ENCODE assay signal across 8 cellular contexts in genomic region chr2:171999125-171999524, GRCh38. TPM values are rescaled to one million over a fixed set of nuclear protein-coding genes. Genes with fewer than 3 reads are reported as not detected.
DNase-seq lines count a peak whose midpoint lies in the region; ATAC-seq and TF ChIP-seq lines count a peak whose summit lies in the region.

No MANE protein-coding gene starts in this region.

- H3K79me2 ChIP-seq in parathyroid adenoma: no peaks in the 10 kb centered on the region

- peak; percentile 42 for DNase-seq in NCI-H82 (lab: John Stamatoyannopoulos, UW)
- no peak for DNase-seq in NCI-H82 treated with DMSO at 0.1 percent for 48 hours (lab: John Stamatoyannopoulos, UW; ENCODE audit: unreplicated experiment)
- DNase-seq in Panc1 (ENCODE audit: low read depth, low spot score): no peak
- DNase-seq in epithelial cell of proximal tubule (ENCODE audit: low read depth): no peak
- DNase-seq in stimulated activated CD4-positive, alpha-beta T cell treated with anti-CD3 and anti-CD28 coated beads, Interleukin-4, amount 100 ng/mL, for 1 hour: no peak
- DNase-seq in iPS-NIHi7 (ENCODE audit: extremely low spot score): no peak

- no peaks in the 10 kb centered on the region for H3K9me3 ChIP-seq in Panc1 (ENCODE audit: control insufficient read depth, insufficient read depth, low read depth, low read length)
- no peaks in the 10 kb centered on the region for H3K9me3 ChIP-seq in parathyroid adenoma (ENCODE audit: control insufficient read depth, low read length)

- H3K27ac ChIP-seq in Panc1 (ENCODE audit: low read length) (peak overlapping the region; percentile 75), parathyroid adenoma (no peak overlapping the region)

- POLR2A ChIA-PET in Panc1 (lab: Charles Lee): interaction anchor here (0.6 kb wide), 1 partner anchor 12 kb away, joined by 5 read pairs; no protein-coding TSS in a partner anchor

- CTCF ChIA-PET in Panc1 (lab: Charles Lee): no interaction called here

- TF ChIP-seq CTCF in Panc1 (IDR thresholded peaks at IDR 0.05): no peak
- no peak for TF ChIP-seq CTCF in epithelial cell of proximal tubule (conservative IDR thresholded peaks at IDR 0.05; ENCODE audit: low read depth, low read length)
- no peak for TF ChIP-seq CTCF in parathyroid adenoma (IDR thresholded peaks at IDR 0.05)

- in situ Hi-C loops in Panc1 (cut with HindIII; ENCODE audit: low pct_unique_long_range_greater_than_20kb, low sequenced_read_pairs): no loop called here

- peaks cover 7% of the 10 kb centered on the region for H3K4me1 ChIP-seq in Panc1 (ENCODE audit: control insufficient read depth, insufficient read depth, low read length)
- no peaks in the 10 kb centered on the region for H3K4me1 ChIP-seq in parathyroid adenoma

- H2AFZ ChIP-seq in parathyroid adenoma: peak overlapping the region; percentile 98

- H3K9ac ChIP-seq in parathyroid adenoma: no peak overlapping the region

- H3K27me3 ChIP-seq in Panc1 (ENCODE audit: control insufficient read depth, insufficient read depth, low read length): no peaks in the 10 kb centered on the region
- no peaks in the 10 kb centered on the region for H3K27me3 ChIP-seq in parathyroid adenoma (ENCODE audit: control insufficient read depth, insufficient read depth, low read length)

- intact Hi-C loops in Panc1 (cut with micrococcal nuclease; ENCODE audit: unreplicated experiment): loop anchor here (10.0 kb wide), 1 partner anchor 106 kb away; the partner anchor contains the start of gene DLX2

- H3K4me3 ChIP-seq in Panc1 (ENCODE audit: low read depth in 2 of 2, low read length in 2 of 2) (peak overlapping the region; percentile 82 to 97), epithelial cell of proximal tubule (ENCODE audit: low read depth, low read length) (peak overlapping the region; percentile 85), parathyroid adenoma (ENCODE audit: low read depth, low read length) (peak overlapping the region; percentile 93)

- H3K36me3 ChIP-seq in Panc1 (ENCODE audit: control insufficient read depth, insufficient read depth, low read length) (no peaks in the 10 kb centered on the region), parathyroid adenoma (ENCODE audit: control insufficient read depth, insufficient read depth, low read length) (no peaks in the 10 kb centered on the region)

- H3K4me2 ChIP-seq in parathyroid adenoma (ENCODE audit: low read length): peak overlapping the region; percentile 88

- BruUV-seq in Panc1 (replicated peaks; lab: Mats Ljungman, UMichigan): no TSS peak

- peak; percentile 7 for ATAC-seq in Panc1
- no peak for ATAC-seq in HG02970 (IDR thresholded peaks at IDR 0.05; ENCODE audit: low FRiP score, unreplicated experiment)

RNA-seq across cellular contexts. Expression of gene METAP1D, which starts 0.6 kb away (rescaled TPM):
- total RNA-seq in Panc1 (2021; ENCODE audit: unreplicated experiment): 8.6 TPM
- polyA plus RNA-seq in Panc1 (2012; ENCODE audit: insufficient read length): 4.7 TPM
- total RNA-seq in epithelial cell of proximal tubule: 4.6 and 5.5 TPM in 2 replicates
